In the genomic region with DNA sequence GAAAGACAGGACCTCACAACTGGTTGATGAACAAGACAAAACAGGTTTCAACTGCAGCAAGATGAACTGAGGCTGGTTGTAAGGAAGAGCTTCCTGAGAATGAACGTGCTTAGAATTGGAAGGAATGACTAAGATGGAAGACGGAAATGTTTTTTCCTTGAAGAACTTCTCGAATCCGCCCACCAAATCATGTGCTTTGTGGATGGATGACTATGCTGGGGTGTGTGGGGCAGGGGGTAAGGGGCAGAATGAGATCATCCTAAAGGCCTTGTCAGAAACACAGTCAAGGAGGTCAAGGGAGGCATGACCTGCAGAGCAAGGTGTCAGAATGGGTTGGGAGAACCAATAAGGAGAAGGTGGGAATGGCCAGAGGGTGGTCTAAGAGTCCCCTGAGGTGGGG, we compare ENCODE assay signal across 12 cellular contexts.
DNase-seq lines count a peak whose midpoint lies in the region; ATAC-seq and TF ChIP-seq lines count a peak whose summit lies in the region.
"Had no signal": no experiment of that assay in that cellular context is flagged by ENCODE, and none has a peak within 500 bp of the region (broad histone marks: within the 10 kb centered on the region; RNA-seq: fewer than 3 reads in every experiment).

No MANE protein-coding gene starts in this region.

- H2AFZ ChIP-seq in ACC112 (ENCODE audit: low read length, unreplicated experiment) = no peak overlapping the region

- peaks cover 2% of the 10 kb centered on the region for H3K79me2 ChIP-seq in ACC112 (ENCODE audit: control insufficient read depth, insufficient read depth, low read length, unreplicated experiment)

- DNase-seq in HPDE6-E6E7 (ENCODE audit: extremely low spot score) (peak; percentile 21), coronary artery (ENCODE audit: low spot score) (no peak), NCI-H2029 treated with DMSO at 0.1 percent for 48 hours (lab: John Stamatoyannopoulos, UW) (no peak), NCI-H510A (lab: John Stamatoyannopoulos, UW) (no peak), NCI-H2081 treated with DMSO at 0.1 percent for 48 hours (lab: John Stamatoyannopoulos, UW) (no peak)
- DNase-seq: activated CD4-positive, alpha-beta T cell treated with anti-CD3 and anti-CD28 coated beads, Interleukin-2, amount 10 ng/mL, durations not matched to agents 24 days and 14 days; NCI-H1694 treated with DMSO at 0.1 percent for 48 hours; NCI-H748 treated with DMSO at 0.1 percent for 48 hours had no signal

- no peaks in the 10 kb centered on the region for H3K9me3 ChIP-seq in muscle layer of duodenum (ENCODE audit: control insufficient read depth in 1 of 2, low read length in 2 of 2)
- H3K9me3 ChIP-seq: suprapubic skin had no signal

- H3K27ac ChIP-seq in ACC112 (ENCODE audit: low read depth, low read length) (peak overlapping the region; percentile 73), coronary artery (peak overlapping the region; percentile 51 to 79), muscle layer of duodenum (ENCODE audit: low read length) (peak overlapping the region; percentile 14)
- H3K27ac ChIP-seq: suprapubic skin had no signal

- no peak for TF ChIP-seq CTCF in coronary artery (IDR thresholded peaks at IDR 0.05)

- H3K4me3 ChIP-seq in ACC112 (ENCODE audit: low read depth, low read length) (no peak overlapping the region), coronary artery (no peak overlapping the region), muscle layer of duodenum (ENCODE audit: low read depth in 1 of 2, low read length in 2 of 2) (no peak overlapping the region)
- H3K4me3 ChIP-seq: suprapubic skin had no signal

- H3K27me3 ChIP-seq in ACC112 (ENCODE audit: insufficient read depth, low read length) (no peaks in the 10 kb centered on the region), muscle layer of duodenum (ENCODE audit: low read depth, low read length) (no peaks in the 10 kb centered on the region)
- H3K27me3 ChIP-seq: suprapubic skin had no signal

- ATAC-seq in GM21723 (IDR thresholded peaks at IDR 0.05; ENCODE audit: unreplicated experiment) = no peak

- peaks cover 44% of the 10 kb centered on the region for H3K4me1 ChIP-seq in ACC112 (ENCODE audit: control insufficient read depth, insufficient read depth, low read length, unreplicated experiment)
- peaks cover 0 to 51% of the 10 kb centered on the region in 2 donors for H3K4me1 ChIP-seq in muscle layer of duodenum (ENCODE audit: control insufficient read depth in 1 of 2, insufficient read depth in 2 of 2, low read length in 2 of 2)

- H3K36me3 ChIP-seq in ACC112 (ENCODE audit: insufficient read depth, low read length) = peaks cover 10% of the 10 kb centered on the region; the same call in 1 of the 2 replicates
- H3K36me3 ChIP-seq in muscle layer of duodenum (ENCODE audit: control insufficient read depth in 1 of 2, insufficient read depth in 2 of 2, low read length in 2 of 2) = peaks cover 57 to 71% of the 10 kb centered on the region in 2 donors

Comparison
In these comparisons a context has a peak if more than half of its experiments do, and no peak if none do; other contexts are left out.
1. H3K27ac ChIP-seq: peak in every context shown above with its lines; median percentile 73 in ACC112; 65 in coronary artery; 14 in muscle layer of duodenum.